12 cellular contexts compared by ENCODE assay signal in genomic region chr15:53811530-53811929, GRCh38.
DNase-seq lines count a peak whose midpoint lies in the region; ATAC-seq and TF ChIP-seq lines count a peak whose summit lies in the region.
"Had no signal": no experiment of that assay in that cellular context is flagged by ENCODE, and none has a peak within 500 bp of the region (broad histone marks: within the 10 kb centered on the region; RNA-seq: fewer than 3 reads in every experiment).

No MANE protein-coding gene starts in this region.

- H3K27me3 Mint-ChIP-seq in activated naive CD8-positive, alpha-beta T cell treated with anti-CD3 and anti-CD28 coated beads, Interleukin-2, amount 50 U/mL, for 24 hours: no peaks in the 10 kb centered on the region

- no peaks in the 10 kb centered on the region for H3K4me1 Mint-ChIP-seq in activated naive CD8-positive, alpha-beta T cell treated with anti-CD3 and anti-CD28 coated beads, Interleukin-2, amount 50 U/mL, for 24 hours

- peak; percentile 8 for DNase-seq in ACHN
- DNase-seq in GM12865 (ENCODE audit: low read depth): peak; percentile 51
- peak; percentile 23 for DNase-seq in glomerular visceral epithelial cell (ENCODE audit: extremely low spot score)
- no peak for DNase-seq in NCI-H2029 (lab: John Stamatoyannopoulos, UW)
- DNase-seq in dedifferentiated amniotic fluid mesenchymal stem cell (ENCODE audit: extremely low spot score): no peak
- no peak for DNase-seq in activated naive CD8-positive, alpha-beta T cell treated with anti-CD3 and anti-CD28 coated beads, Interleukin-2, amount 50 U/mL, for 24 hours
- no peak for DNase-seq in foreskin fibroblast
- DNase-seq: activated CD4-positive, alpha-beta T cell treated with anti-CD3 and anti-CD28 coated beads for 4 hours; anterior cingulate cortex; NCI-H187 had no signal

- H3K4me3 ChIP-seq in GM12865 (ENCODE audit: low read depth, low read length): no peak overlapping the region
- H3K4me3 ChIP-seq in OCI-LY3 (ENCODE audit: low read length): no peak overlapping the region
- H3K4me3 ChIP-seq in foreskin fibroblast (ENCODE audit: low read depth in 1 of 2, low read length in 2 of 2): no peak overlapping the region
- H3K4me3 ChIP-seq: gastroesophageal sphincter had no signal

- H3K27ac Mint-ChIP-seq in activated naive CD8-positive, alpha-beta T cell treated with anti-CD3 and anti-CD28 coated beads, Interleukin-2, amount 50 U/mL, for 24 hours: no peak overlapping the region

- H3K4me2 ChIP-seq in OCI-LY3 (ENCODE audit: low read length): no peak overlapping the region

- no peaks in the 10 kb centered on the region for H3K36me3 Mint-ChIP-seq in activated naive CD8-positive, alpha-beta T cell treated with anti-CD3 and anti-CD28 coated beads, Interleukin-2, amount 50 U/mL, for 24 hours (ENCODE audit: low read depth)

- H3K36me3 ChIP-seq in OCI-LY3 (replicated peaks; ENCODE audit: low read depth, low read length): no peaks in the 10 kb centered on the region
- H3K36me3 ChIP-seq: gastroesophageal sphincter had no signal

- H4K20me1 ChIP-seq in OCI-LY3 (ENCODE audit: insufficient read depth, low read length): no peaks in the 10 kb centered on the region

- no peaks in the 10 kb centered on the region for H3K9me3 Mint-ChIP-seq in activated naive CD8-positive, alpha-beta T cell treated with anti-CD3 and anti-CD28 coated beads, Interleukin-2, amount 50 U/mL, for 24 hours

- H3K27ac ChIP-seq in OCI-LY3 (ENCODE audit: low read length): no peak overlapping the region
- H3K27ac ChIP-seq: gastroesophageal sphincter had no signal

- no peak overlapping the region for H2AFZ ChIP-seq in OCI-LY3 (ENCODE audit: low read depth, low read length)

- no peak for TF ChIP-seq CTCF in GM12865 (IDR thresholded peaks at IDR 0.05; ENCODE audit: insufficient read depth, low read depth, low read length, missing control alignments)
- peak; percentile 50 for TF ChIP-seq CTCF in OCI-LY3 (IDR thresholded peaks at IDR 0.05; ENCODE audit: low read depth, low read length)
- no peak for TF ChIP-seq CTCF in foreskin fibroblast (IDR thresholded peaks at IDR 0.05; ENCODE audit: low read depth, low read length)

- H3K4me3 Mint-ChIP-seq in activated naive CD8-positive, alpha-beta T cell treated with anti-CD3 and anti-CD28 coated beads, Interleukin-2, amount 50 U/mL, for 24 hours: no peak overlapping the region

- no peaks in the 10 kb centered on the region for H3K4me1 ChIP-seq in OCI-LY3 (ENCODE audit: low read length)

- in situ Hi-C loops in ACHN (cut with HindIII; ENCODE audit: low pct_ligation_motif_present, low pct_unique_long_range_greater_than_20kb, low sequenced_read_pairs): no loop called here

- H3K9me3 ChIP-seq in OCI-LY3 (ENCODE audit: insufficient read depth, low read length): no peaks in the 10 kb centered on the region
- H3K9me3 ChIP-seq: gastroesophageal sphincter had no signal

- H3K79me2 ChIP-seq in OCI-LY3 (ENCODE audit: low read length): no peaks in the 10 kb centered on the region

- H3K9ac ChIP-seq in OCI-LY3 (ENCODE audit: low read length): no peak overlapping the region

- no peak for ATAC-seq in activated naive CD8-positive, alpha-beta T cell treated with anti-CD3 and anti-CD28 coated beads, Interleukin-2, amount 50 U/mL, for 24 hours
- ATAC-seq: gastroesophageal sphincter had no signal

- H3K27me3 ChIP-seq in OCI-LY3 (ENCODE audit: low read depth, low read length): no peaks in the 10 kb centered on the region; the same call in 1 of the 2 replicates
- H3K27me3 ChIP-seq: gastroesophageal sphincter had no signal

Comparison
In these comparisons a context has a peak if more than half of its experiments do, and no peak if none do; other contexts are left out.
1. DNase-seq: peak in ACHN (single experiment), GM12865 (single experiment) and glomerular visceral epithelial cell (single experiment); none in NCI-H2029 (single experiment), dedifferentiated amniotic fluid mesenchymal stem cell (single experiment), activated naive CD8-positive, alpha-beta T cell treated with anti-CD3 and anti-CD28 coated beads, Interleukin-2, amount 50 U/mL, for 24 hours (single experiment) and foreskin fibroblast (0 of 2).